25 cellular contexts compared by ENCODE assay signal in genomic region chr19:30419581-30420180, GRCh38. TPM values are rescaled to one million over a fixed set of nuclear protein-coding genes. Genes with fewer than 3 reads are reported as not detected.
DNase-seq lines count a peak whose midpoint lies in the region; ATAC-seq and TF ChIP-seq lines count a peak whose summit lies in the region.
"Had no signal": no experiment of that assay in that cellular context is flagged by ENCODE, and none has a peak within 500 bp of the region (broad histone marks: within the 10 kb centered on the region; RNA-seq: fewer than 3 reads in every experiment).

No MANE protein-coding gene starts in this region.

- no peaks in the 10 kb centered on the region for H3K36me3 Mint-ChIP-seq in endodermal cell (ENCODE audit: low read depth)
- no peaks in the 10 kb centered on the region for H3K36me3 Mint-ChIP-seq in activated naive CD4-positive, alpha-beta T cell treated with anti-CD3 and anti-CD28 coated beads for 36 hours (ENCODE audit: low read depth)
- H3K36me3 Mint-ChIP-seq: immature natural killer cell; stimulated activated naive B cell treated with anti-CD40 and anti-IgM and Interleukin-4, amounts not matched to agents 10 μg/mL and 1 μg/mL and 100 μg/mL, for 72 hours had no signal

- no peaks in the 10 kb centered on the region for H3K4me1 Mint-ChIP-seq in endodermal cell
- no peaks in the 10 kb centered on the region for H3K4me1 Mint-ChIP-seq in activated naive CD4-positive, alpha-beta T cell treated with anti-CD3 and anti-CD28 coated beads for 36 hours (ENCODE audit: low read depth)
- H3K4me1 Mint-ChIP-seq: H9; immature natural killer cell; stimulated activated naive B cell treated with anti-CD40 and anti-IgM and Interleukin-4, amounts not matched to agents 10 μg/mL and 1 μg/mL and 100 μg/mL, for 72 hours had no signal

- no peak for TF ChIP-seq CTCF in Panc1 (IDR thresholded peaks at IDR 0.05)
- TF ChIP-seq CTCF in endodermal cell (conservative IDR thresholded peaks at IDR 0.05) = no peak
- TF ChIP-seq CTCF in ovary (IDR thresholded peaks at IDR 0.05) = no peak
- TF ChIP-seq CTCF in tibial artery (IDR thresholded peaks at IDR 0.05) = no peak

- no peaks in the 10 kb centered on the region for H3K36me3 ChIP-seq in Panc1 (ENCODE audit: control insufficient read depth, insufficient read depth, low read length)
- no peaks in the 10 kb centered on the region for H3K36me3 ChIP-seq in endodermal cell (ENCODE audit: control insufficient read depth, insufficient read depth, low read length)
- H3K36me3 ChIP-seq in ovary = no peaks in the 10 kb centered on the region
- H3K36me3 ChIP-seq in tibial artery = no peaks in the 10 kb centered on the region
- H3K36me3 ChIP-seq: thyroid gland had no signal

- CTCF ChIA-PET in Panc1 (lab: Charles Lee) = no interaction called here
- CTCF ChIA-PET in activated naive CD4-positive, alpha-beta T cell treated with anti-CD3 and anti-CD28 coated beads for 36 hours (lab: Charles Lee) = no interaction called here

- H3K27ac ChIP-seq in Panc1 (ENCODE audit: low read length) = no peak overlapping the region
- H3K27ac ChIP-seq in endodermal cell (ENCODE audit: low read depth, low read length) = no peak overlapping the region
- no peak overlapping the region for H3K27ac ChIP-seq in ovary
- no peak overlapping the region for H3K27ac ChIP-seq in tibial artery
- H3K27ac ChIP-seq: parathyroid adenoma, thyroid gland had no signal

- no peak for TF ChIP-seq EP300 in ovary (IDR thresholded peaks at IDR 0.05)

- no peaks in the 10 kb centered on the region for H3K4me1 ChIP-seq in Panc1 (ENCODE audit: control insufficient read depth, insufficient read depth, low read length)
- no peaks in the 10 kb centered on the region for H3K4me1 ChIP-seq in endodermal cell (ENCODE audit: control insufficient read depth, insufficient read depth, low read length)
- H3K4me1 ChIP-seq in ovary (ENCODE audit: insufficient read depth) = no peaks in the 10 kb centered on the region
- H3K4me1 ChIP-seq in tibial artery = no peaks in the 10 kb centered on the region
- H3K4me1 ChIP-seq: Caco-2, parathyroid adenoma, thyroid gland had no signal

- no peak for TF ChIP-seq POLR2A in ovary (IDR thresholded peaks at IDR 0.05)

- H3K27ac Mint-ChIP-seq in endodermal cell = no peak overlapping the region
- H3K27ac Mint-ChIP-seq in activated naive CD4-positive, alpha-beta T cell treated with anti-CD3 and anti-CD28 coated beads for 36 hours = no peak overlapping the region
- H3K27ac Mint-ChIP-seq: activated CD8-positive, alpha-beta T cell treated with anti-CD3 and anti-CD28 coated beads for 36 hours; stimulated activated naive B cell treated with anti-CD40 and anti-IgM and Interleukin-4, amounts not matched to agents 10 μg/mL and 1 μg/mL and 100 μg/mL, for 72 hours had no signal

- no peak overlapping the region for H3K4me3 Mint-ChIP-seq in endodermal cell
- no peak overlapping the region for H3K4me3 Mint-ChIP-seq in activated naive CD4-positive, alpha-beta T cell treated with anti-CD3 and anti-CD28 coated beads for 36 hours
- H3K4me3 Mint-ChIP-seq: activated CD8-positive, alpha-beta T cell treated with anti-CD3 and anti-CD28 coated beads for 36 hours; H9; immature natural killer cell; stimulated activated naive B cell treated with anti-CD40 and anti-IgM and Interleukin-4, amounts not matched to agents 10 μg/mL and 1 μg/mL and 100 μg/mL, for 72 hours had no signal

- H3K27me3 Mint-ChIP-seq in endodermal cell (ENCODE audit: insufficient read depth) = peaks cover 5% of the 10 kb centered on the region
- H3K27me3 Mint-ChIP-seq in activated naive CD4-positive, alpha-beta T cell treated with anti-CD3 and anti-CD28 coated beads for 36 hours (ENCODE audit: low read depth) = peaks cover 7% of the 10 kb centered on the region

- in situ Hi-C loops in Panc1 (cut with HindIII; ENCODE audit: low pct_unique_long_range_greater_than_20kb, low sequenced_read_pairs) = no loop called here

- no peak overlapping the region for H3K4me3 ChIP-seq in Panc1 (ENCODE audit: low read depth in 2 of 2, low read length in 2 of 2)
- no peak overlapping the region for H3K4me3 ChIP-seq in endodermal cell (ENCODE audit: low read length)
- no peak overlapping the region for H3K4me3 ChIP-seq in ovary
- no peak overlapping the region for H3K4me3 ChIP-seq in tibial artery
- H3K4me3 ChIP-seq: thyroid gland had no signal

- 82 to 84% methylated on average over 11 to 15 of the region's 15 CpGs for WGBS in endodermal cell (ENCODE audit: insufficient coverage in 1 of 2, insufficient read length in 1 of 2), 2 experiments
- 69 to 75% (median 75%) methylated on average over 15 of the region's 15 CpGs for whole genome bisulfite sequencing in ovary, 3 donors

- ATAC-seq in Panc1 = 0 out of 2 replicates have a peak, but pooled peaks have one; percentile 53
- ATAC-seq: activated CD8-positive, alpha-beta T cell treated with anti-CD3 and anti-CD28 coated beads for 36 hours; stimulated activated naive B cell treated with anti-CD40 and anti-IgM and Interleukin-4, amounts not matched to agents 10 μg/mL and 1 μg/mL and 100 μg/mL, for 72 hours had no signal

- DNase-seq in Ammon's horn (ENCODE audit: low spot score) (peak; percentile 57), Panc1 (ENCODE audit: low read depth, low spot score) (no peak), endodermal cell (peak; percentile 52), nucleus accumbens (lab: John Stamatoyannopoulos, UW) (peak in 33 of 56 donors; percentile 11 to 86 (median 34)), ovary (no peak), mesenteric fat pad (ENCODE audit: low spot score) (no peak), tibial artery (no peak)
- no peak for DNase-seq in activated naive CD4-positive, alpha-beta T cell treated with anti-CD3 and anti-CD28 coated beads for 36 hours
- DNase-seq: activated CD4-positive, CD25-positive, alpha-beta regulatory T cell; activated CD8-positive, alpha-beta T cell treated with anti-CD3 and anti-CD28 coated beads for 36 hours; activated naive CD4-positive, alpha-beta T cell treated with Interleukin-2 at 50 U/mL for 16 hours; Caco-2; DND-41; H9; immature natural killer cell; mammary epithelial cell; NCI-H1105 treated with DMSO at 0.1 percent for 48 hours; NCI-H2081 treated with DMSO at 0.1 percent for 48 hours; NCI-H446 treated with DMSO at 0.1 percent for 48 hours; stimulated activated CD4-positive, alpha-beta T cell treated with anti-CD3 and anti-CD28 coated beads, Interleukin-1b, Interleukin-23, amount 100 ng/mL, for 48 hours; stimulated activated naive B cell treated with anti-CD40 and anti-IgM and Interleukin-4, amounts not matched to agents 10 μg/mL and 1 μg/mL and 100 μg/mL, for 72 hours; T1000; thyroid gland had no signal

- intact Hi-C loops in Panc1 (cut with micrococcal nuclease; ENCODE audit: unreplicated experiment) (no loop called here), ovary (cut with DNase I) (no loop called here), tibial artery (cut with DNase I; ENCODE audit: low total_unique reads) (no loop called here)
- intact Hi-C loops in activated naive CD4-positive, alpha-beta T cell treated with anti-CD3 and anti-CD28 coated beads for 36 hours (cut with micrococcal nuclease) = no loop called here

- H3K9me3 ChIP-seq in Panc1 (ENCODE audit: control insufficient read depth, insufficient read depth, low read depth, low read length) = no peaks in the 10 kb centered on the region
- no peaks in the 10 kb centered on the region for H3K9me3 ChIP-seq in endodermal cell (ENCODE audit: control insufficient read depth, low read length)
- no peaks in the 10 kb centered on the region for H3K9me3 ChIP-seq in ovary
- no peaks in the 10 kb centered on the region for H3K9me3 ChIP-seq in tibial artery
- H3K9me3 ChIP-seq: Caco-2, thyroid gland had no signal

- H3K9ac ChIP-seq in endodermal cell (ENCODE audit: extremely low read depth, low read length, poor library complexity, severe bottlenecking) = no peak overlapping the region
- H3K9ac ChIP-seq: parathyroid adenoma had no signal

- no TSS peak for BruUV-seq in Panc1 (replicated peaks; lab: Mats Ljungman, UMichigan)

- peaks cover 6% of the 10 kb centered on the region; the same call in 1 of the 2 replicates for H3K27me3 ChIP-seq in Panc1 (ENCODE audit: control insufficient read depth, insufficient read depth, low read length)
- H3K27me3 ChIP-seq in endodermal cell (ENCODE audit: control insufficient read depth, insufficient read depth, low read length, poor library complexity, severe bottlenecking) = no peaks in the 10 kb centered on the region
- no peaks in the 10 kb centered on the region for H3K27me3 ChIP-seq in ovary
- no peaks in the 10 kb centered on the region for H3K27me3 ChIP-seq in tibial artery
- H3K27me3 ChIP-seq: thyroid gland had no signal

- no peaks in the 10 kb centered on the region for H3K9me3 Mint-ChIP-seq in endodermal cell
- no peaks in the 10 kb centered on the region for H3K9me3 Mint-ChIP-seq in activated naive CD4-positive, alpha-beta T cell treated with anti-CD3 and anti-CD28 coated beads for 36 hours
- H3K9me3 Mint-ChIP-seq: activated CD8-positive, alpha-beta T cell treated with anti-CD3 and anti-CD28 coated beads for 36 hours; H9; immature natural killer cell had no signal

- POLR2A ChIA-PET in Panc1 (lab: Charles Lee) = no interaction called here

RNA-seq across cellular contexts. Expression of gene ZNF536, which starts 47.5 kb away (rescaled TPM):
- total RNA-seq in Panc1 (2021; ENCODE audit: unreplicated experiment) (0.05 TPM), endodermal cell (not detected), ovary (under 1 TPM in 3 of 7 donors, not detected in 4; 0.28 to 0.52 (median 0.46) TPM), mesenteric fat pad (not detected)
- not detected for polyA plus RNA-seq in Panc1 (2012; ENCODE audit: insufficient read length)
- 5.0 TPM for polyA plus RNA-seq in endodermal cell (2013, experiment 1 of 2)
- 4.8 TPM for polyA plus RNA-seq in endodermal cell (2013, experiment 2 of 2)
- not detected for total RNA-seq in activated naive CD4-positive, alpha-beta T cell treated with anti-CD3 and anti-CD28 coated beads for 36 hours
- polyA plus RNA-seq in ovary = under 1 TPM; 0.13 to 0.27 TPM
- total RNA-seq: activated CD8-positive, alpha-beta T cell treated with anti-CD3 and anti-CD28 coated beads for 36 hours; Caco-2; H9; LHCN-M2; mammary epithelial cell had no signal
- polyA plus RNA-seq: immature natural killer cell, mammary epithelial cell had no signal

Comparison
In these comparisons a context has a peak if more than half of its experiments do, and no peak if none do; other contexts are left out.
1. DNase-seq: peak in Ammon's horn (single experiment), endodermal cell (single experiment) and nucleus accumbens (33 of 56); none in Panc1 (single experiment), activated naive CD4-positive, alpha-beta T cell treated with anti-CD3 and anti-CD28 coated beads for 36 hours (single experiment), ovary (0 of 5), mesenteric fat pad (single experiment) and tibial artery (0 of 2).